ENCODE assay signal across 11 cellular contexts in the genomic region with DNA sequence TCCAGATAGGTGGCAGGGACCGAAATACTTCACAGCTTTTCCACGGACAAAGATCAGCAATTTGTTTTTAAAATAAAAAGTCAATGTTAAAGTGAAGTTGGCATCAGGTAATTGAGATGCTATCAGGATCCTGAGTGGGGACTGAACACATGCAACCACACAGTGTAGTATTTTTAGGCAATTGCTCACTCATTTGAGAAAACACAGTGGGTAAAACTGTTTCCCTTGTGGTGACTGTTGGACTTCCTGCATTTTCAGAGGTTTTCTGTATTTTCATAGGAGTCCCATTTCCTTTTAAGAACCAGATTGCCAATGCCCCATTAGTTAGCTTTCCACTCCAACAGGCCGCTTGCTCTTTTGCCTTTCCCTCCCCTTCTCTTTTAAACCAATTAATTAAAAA.
DNase-seq lines count a peak whose midpoint lies in the region; ATAC-seq and TF ChIP-seq lines count a peak whose summit lies in the region.
"Had no signal": no experiment of that assay in that cellular context is flagged by ENCODE, and none has a peak within 500 bp of the region (broad histone marks: within the 10 kb centered on the region; RNA-seq: fewer than 3 reads in every experiment).

No MANE protein-coding gene starts in this region.

- no peaks in the 10 kb centered on the region for H3K36me3 Mint-ChIP-seq in activated T-cell treated with anti-CD3 and anti-CD28 coated beads, Interleukin-2, amount 50 U/mL, for 24 hours (ENCODE audit: low read depth)
- no peaks in the 10 kb centered on the region for H3K36me3 Mint-ChIP-seq in T-helper 1 cell treated with Interleukin-12 subunit alpha and Interleukin-12 subunit beta and Interleukin-4 antibody, amounts not matched to agents 30 μg/mL and 1 μg/mL, for 36 hours (ENCODE audit: low read depth)

- H3K27ac ChIP-seq in thoracic aorta (peak overlapping the region; percentile 63 to 83), Karpas-422 (ENCODE audit: low read length) (no peak overlapping the region)
- H3K27ac ChIP-seq: testis had no signal

- H3K4me1 ChIP-seq in thoracic aorta (ENCODE audit: control insufficient read depth in 1 of 2, low read depth in 2 of 2) (peaks cover 48 to 80% of the 10 kb centered on the region in 2 donors), Karpas-422 (ENCODE audit: low read length) (no peaks in the 10 kb centered on the region)
- H3K4me1 ChIP-seq: testis had no signal

- H3K4me3 ChIP-seq in thoracic aorta (no peak overlapping the region), Karpas-422 (ENCODE audit: low read length) (no peak overlapping the region)
- H3K4me3 ChIP-seq: testis had no signal

- no peak overlapping the region for H3K4me2 ChIP-seq in Karpas-422 (ENCODE audit: low read depth, low read length, poor library complexity, severe bottlenecking)

- peaks cover 42% of the 10 kb centered on the region for H3K4me1 Mint-ChIP-seq in activated T-cell treated with anti-CD3 and anti-CD28 coated beads, Interleukin-2, amount 50 U/mL, for 24 hours (ENCODE audit: low read depth)
- peaks cover 42% of the 10 kb centered on the region for H3K4me1 Mint-ChIP-seq in T-helper 1 cell treated with Interleukin-12 subunit alpha and Interleukin-12 subunit beta and Interleukin-4 antibody, amounts not matched to agents 30 μg/mL and 1 μg/mL, for 36 hours (ENCODE audit: low read depth)

- H3K9ac ChIP-seq in Karpas-422 (ENCODE audit: low read length): no peak overlapping the region

- no peaks in the 10 kb centered on the region for H3K9me3 ChIP-seq in thoracic aorta
- no peaks in the 10 kb centered on the region for H3K9me3 ChIP-seq in Karpas-422 (ENCODE audit: low read length)
- H3K9me3 ChIP-seq: testis had no signal

- ATAC-seq in HG02981 (IDR thresholded peaks at IDR 0.05; ENCODE audit: unreplicated experiment) (peak; percentile 66), thoracic aorta (ENCODE audit: insufficient number of reproducible peaks, low FRiP score, low read depth) (no peak), Right ventricle myocardium superior (ENCODE audit: poor library complexity) (no peak)

- no peaks in the 10 kb centered on the region for H3K79me2 ChIP-seq in Karpas-422 (ENCODE audit: low read length)

- H2AFZ ChIP-seq in Karpas-422 (ENCODE audit: low read length): no peak overlapping the region

- no peaks in the 10 kb centered on the region for H3K9me3 Mint-ChIP-seq in activated T-cell treated with anti-CD3 and anti-CD28 coated beads, Interleukin-2, amount 50 U/mL, for 24 hours
- no peaks in the 10 kb centered on the region for H3K9me3 Mint-ChIP-seq in T-helper 1 cell treated with Interleukin-12 subunit alpha and Interleukin-12 subunit beta and Interleukin-4 antibody, amounts not matched to agents 30 μg/mL and 1 μg/mL, for 36 hours
- H3K9me3 Mint-ChIP-seq: nephron had no signal

- H3K27me3 Mint-ChIP-seq in activated T-cell treated with anti-CD3 and anti-CD28 coated beads, Interleukin-2, amount 50 U/mL, for 24 hours: no peaks in the 10 kb centered on the region
- peaks cover 70% of the 10 kb centered on the region for H3K27me3 Mint-ChIP-seq in T-helper 1 cell treated with Interleukin-12 subunit alpha and Interleukin-12 subunit beta and Interleukin-4 antibody, amounts not matched to agents 30 μg/mL and 1 μg/mL, for 36 hours (ENCODE audit: low read depth)

- intact Hi-C loops in Right ventricle myocardium superior (cut with DNase I): no loop called here

- no peaks in the 10 kb centered on the region for H3K36me3 ChIP-seq in thoracic aorta
- no peaks in the 10 kb centered on the region for H3K36me3 ChIP-seq in Karpas-422 (ENCODE audit: insufficient read depth, low read length)

- no peaks in the 10 kb centered on the region for H3K9me2 ChIP-seq in Karpas-422 (replicated peaks; ENCODE audit: insufficient read depth, low read length)

- no peaks in the 10 kb centered on the region for H4K20me1 ChIP-seq in Karpas-422 (ENCODE audit: insufficient read depth, low read depth, low read length)

- no peak for TF ChIP-seq CTCF in thoracic aorta (IDR thresholded peaks at IDR 0.05)

- H3K27ac Mint-ChIP-seq in activated T-cell treated with anti-CD3 and anti-CD28 coated beads, Interleukin-2, amount 50 U/mL, for 24 hours: peak overlapping the region; percentile 30
- H3K27ac Mint-ChIP-seq in T-helper 1 cell treated with Interleukin-12 subunit alpha and Interleukin-12 subunit beta and Interleukin-4 antibody, amounts not matched to agents 30 μg/mL and 1 μg/mL, for 36 hours: peak overlapping the region; percentile 32

- DNase-seq in activated T-cell treated with anti-CD3 and anti-CD28 coated beads, Interleukin-2, amount 50 U/mL, for 24 hours: no peak
- DNase-seq in activated T-cell treated with anti-CD3 and anti-CD28 coated beads, Interleukin-2, amount 50 U/mL, for 1 hour: no peak
- no peak for DNase-seq in thoracic aorta (ENCODE audit: low spot score)
- DNase-seq in Right ventricle myocardium superior: no peak
- DNase-seq in NCI-H2107 (lab: John Stamatoyannopoulos, UW): no peak
- DNase-seq in Karpas-422: no peak
- DNase-seq: NCI-H345, testis had no signal

- H3K27me3 ChIP-seq in thoracic aorta (replicated peaks; ENCODE audit: insufficient read depth) (no peaks in the 10 kb centered on the region), Karpas-422 (ENCODE audit: low read length) (no peaks in the 10 kb centered on the region)
- H3K27me3 ChIP-seq: testis had no signal

- H3K4me3 Mint-ChIP-seq in activated T-cell treated with anti-CD3 and anti-CD28 coated beads, Interleukin-2, amount 50 U/mL, for 24 hours: peak overlapping the region; percentile 13
- H3K4me3 Mint-ChIP-seq in T-helper 1 cell treated with Interleukin-12 subunit alpha and Interleukin-12 subunit beta and Interleukin-4 antibody, amounts not matched to agents 30 μg/mL and 1 μg/mL, for 36 hours: peak overlapping the region; percentile 9
- H3K4me3 Mint-ChIP-seq: nephron had no signal
